In genomic region chr3:125594581-125595011, GRCh38 we compare ENCODE assay signal across 8 cellular contexts. TPM values are rescaled to one million over a fixed set of nuclear protein-coding genes. Genes with fewer than 3 reads are reported as not detected.
DNase-seq lines count a peak whose midpoint lies in the region; ATAC-seq and TF ChIP-seq lines count a peak whose summit lies in the region.

No MANE protein-coding gene starts in this region.

- H3K4me3 Mint-ChIP-seq in type B pancreatic cell, result peak overlapping the region; percentile 95

- H3K4me2 ChIP-seq in mesendoderm (ENCODE audit: low read length), result peak overlapping the region; percentile 91

- no peak overlapping the region for H2BK120ac ChIP-seq in mesendoderm (ENCODE audit: low read depth, low read length)

- H3K4me1 ChIP-seq in mesendoderm (ENCODE audit: control insufficient read depth, low read depth, low read length), result peaks cover 3% of the 10 kb centered on the region

- peak overlapping the region; percentile 95 for H3K56ac ChIP-seq in mesendoderm (ENCODE audit: low read length)

- no peaks in the 10 kb centered on the region for H3K27me3 ChIP-seq in mesendoderm (ENCODE audit: insufficient read depth, low read length, poor library complexity)

- H3K4me3 ChIP-seq in GM12865 (ENCODE audit: low read depth, low read length) (peak overlapping the region; percentile 99), mesendoderm (ENCODE audit: low read length) (peak overlapping the region; percentile 86)

- no peak for TF ChIP-seq CTCF in GM12865 (IDR thresholded peaks at IDR 0.05; ENCODE audit: insufficient read depth, low read depth, low read length, missing control alignments)
- TF ChIP-seq CTCF in type B pancreatic cell (conservative IDR thresholded peaks at IDR 0.05), result no peak

- H3K36me3 Mint-ChIP-seq in type B pancreatic cell, result peaks cover 4% of the 10 kb centered on the region

- peak overlapping the region; percentile 43 for H2BK5ac ChIP-seq in mesendoderm (ENCODE audit: low read length)

- H3K27ac ChIP-seq in cingulate gyrus (ENCODE audit: low read depth, low read length) (peak overlapping the region; percentile 84), mesendoderm (ENCODE audit: low read depth, low read length) (peak overlapping the region; percentile 94)

- H4K8ac ChIP-seq in mesendoderm (ENCODE audit: low read depth, low read length), result no peak overlapping the region

- no peak overlapping the region for H2AK5ac ChIP-seq in mesendoderm (ENCODE audit: low read length)

- peak overlapping the region; percentile 91 for H3K9ac ChIP-seq in mesendoderm (ENCODE audit: low read length)

- peak overlapping the region; percentile 92 for H3K27ac Mint-ChIP-seq in type B pancreatic cell

- ATAC-seq in GM19467 (IDR thresholded peaks at IDR 0.05; ENCODE audit: unreplicated experiment) (no peak), HG02571 (IDR thresholded peaks at IDR 0.05; ENCODE audit: unreplicated experiment) (no peak), GM21526 (IDR thresholded peaks at IDR 0.05; ENCODE audit: low FRiP score, unreplicated experiment) (no peak)

- peaks cover 7% of the 10 kb centered on the region for H3K79me1 ChIP-seq in mesendoderm (ENCODE audit: low read length)

- no peak overlapping the region for H4K5ac ChIP-seq in mesendoderm (ENCODE audit: low read length)

- H3K79me2 ChIP-seq in mesendoderm (ENCODE audit: control insufficient read depth, insufficient read depth, low read length), result peaks cover 13% of the 10 kb centered on the region

- H2BK15ac ChIP-seq in mesendoderm (replicated peaks; ENCODE audit: low read depth), result no peak overlapping the region

- no peaks in the 10 kb centered on the region for H3K36me3 ChIP-seq in mesendoderm (ENCODE audit: control insufficient read depth, insufficient read depth, low read length)

- WGBS in mesendoderm (ENCODE audit: extremely low coverage, insufficient coverage, low lambda C conversion rate), result no CpG with 5 or more reads among the region's 14 CpGs

- DNase-seq in GM12865 (ENCODE audit: low read depth) (peak; percentile 22), NCI-H69 (lab: John Stamatoyannopoulos, UW) (peak; percentile 34), mesendoderm (peak; percentile 30), type B pancreatic cell (ENCODE audit: extremely low spot score, unreplicated experiment) (no peak)

- no peaks in the 10 kb centered on the region for H3K9me3 Mint-ChIP-seq in type B pancreatic cell

- no peak overlapping the region for H3K4ac ChIP-seq in mesendoderm (ENCODE audit: low read depth, low read length)

- peak overlapping the region; percentile 92 for H3K23ac ChIP-seq in mesendoderm (ENCODE audit: low read length)

- H3K4me1 Mint-ChIP-seq in type B pancreatic cell (ENCODE audit: unreplicated experiment), result peaks cover 24% of the 10 kb centered on the region

- H3K18ac ChIP-seq in mesendoderm (ENCODE audit: low read length), result peak overlapping the region; percentile 9

- no peaks in the 10 kb centered on the region for H3K27me3 Mint-ChIP-seq in type B pancreatic cell

RNA-seq across cellular contexts. Expression of gene OSBPL11, which starts 0.7 kb away (rescaled TPM):
- 13.7 TPM for polyA plus RNA-seq in mesendoderm (2013, experiment 1 of 2)
- 14.6 TPM for polyA plus RNA-seq in mesendoderm (2013, experiment 2 of 2)
- 10.7 and 27.7 TPM in 2 replicates for total RNA-seq in type B pancreatic cell (ENCODE audit: low replicate concordance)
